12 cellular contexts compared by ENCODE assay signal in genomic region chr6:153167026-153167891, GRCh38. TPM values are rescaled to one million over a fixed set of nuclear protein-coding genes. Genes with fewer than 3 reads are reported as not detected.
DNase-seq lines count a peak whose midpoint lies in the region; ATAC-seq, FAIRE-seq and TF ChIP-seq lines count a peak whose summit lies in the region.
"Had no signal": no experiment of that assay in that cellular context is flagged by ENCODE, and none has a peak within 500 bp of the region (broad histone marks: within the 10 kb centered on the region; RNA-seq: fewer than 3 reads in every experiment).

No MANE protein-coding gene starts in this region.

- H3K27ac ChIP-seq in HepG2 (ENCODE audit: extremely low read length, insufficient read depth, low read length) (no peak overlapping the region), psoas muscle (no peak overlapping the region)
- H3K27ac ChIP-seq: KMS-11 had no signal

- H3K79me2 ChIP-seq in HepG2 (ENCODE audit: insufficient read depth, low read length) = no peaks in the 10 kb centered on the region

- H3K4me3 ChIP-seq in cardiac fibroblast (replicated peaks in 1 of 2; ENCODE audit: low read depth in 2 of 2, low read length in 2 of 2) (peak overlapping the region in 1 of 2 donors; percentile 4), HepG2 (replicated peaks in 1 of 3; ENCODE audit: insufficient read depth in 1 of 3, low read depth in 2 of 3, low read length in 3 of 3) (no peak overlapping the region), psoas muscle (no peak overlapping the region)

- H3K27me3 ChIP-seq in HepG2 (ENCODE audit: control insufficient read depth in 1 of 2, insufficient read depth in 2 of 2, low read length in 2 of 2) (no peaks in the 10 kb centered on the region), psoas muscle (ENCODE audit: insufficient read depth in 3 of 3, low read length in 2 of 3) (no peaks in the 10 kb centered on the region)

- intact Hi-C loops in HepG2 (cut with micrococcal nuclease; ENCODE audit: unreplicated experiment) (no loop called here), psoas muscle (cut with DNase I) (no loop called here)

- H3K36me3 ChIP-seq in HepG2 (replicated peaks in 1 of 2; ENCODE audit: control insufficient read depth in 1 of 2, insufficient read depth in 2 of 2, low read length in 2 of 2) (no peaks in the 10 kb centered on the region), psoas muscle (ENCODE audit: insufficient read depth in 1 of 2, low read depth in 1 of 2) (no peaks in the 10 kb centered on the region)

- no peak for TF ChIP-seq POLR2A in HepG2 (IDR thresholded peaks at IDR 0.05; ENCODE audit: insufficient read depth in 1 of 2, low read depth in 2 of 2, low read length in 2 of 2)

- in situ Hi-C loops in HepG2 (cut with HindIII; ENCODE audit: extremely low pct_ligation_motif_present, low pct_unique_long_range_greater_than_20kb) = no loop called here

- H2AFZ ChIP-seq in HepG2 (ENCODE audit: low read length) = no peak overlapping the region

- no TSS peak for BruUV-seq in HepG2 (replicated peaks; lab: Mats Ljungman, UMichigan)

- no peak overlapping the region for H3K4me2 ChIP-seq in HepG2 (ENCODE audit: low read depth, low read length)
- H3K4me2 ChIP-seq: KMS-11 had no signal

- peak; percentile 54; the same call in 1 of the 3 replicates for ATAC-seq in HepG2
- ATAC-seq in HG03108 (IDR thresholded peaks at IDR 0.05; ENCODE audit: unreplicated experiment) = no peak
- no peak for ATAC-seq in psoas muscle
- ATAC-seq: activated naive CD8-positive, alpha-beta T cell treated with anti-CD3 and anti-CD28 coated beads, Interleukin-2, amount 50 U/mL, for 24 hours had no signal

- TF ChIP-seq RAD21 in HepG2 (CRISPR knock-in tag; IDR thresholded peaks at IDR 0.05) = no peak

- H3K9me3 ChIP-seq in HepG2 (ENCODE audit: low read length) (no peaks in the 10 kb centered on the region), psoas muscle (no peaks in the 10 kb centered on the region)

- WGBS in HepG2 (ENCODE audit: low lambda C conversion rate) = 12% methylated on average over 9 of the region's 9 CpGs
- 72 to 77% (median 74%) methylated on average over 9 of the region's 9 CpGs for WGBS in psoas muscle, 3 donors

- H3K4me1 ChIP-seq in HepG2 (ENCODE audit: insufficient read depth, low read length) = peaks cover 6% of the 10 kb centered on the region
- H3K4me1 ChIP-seq in psoas muscle = no peaks in the 10 kb centered on the region

- DNase-seq in AG20443 (ENCODE audit: low spot score) (peak; percentile 68), M059J (ENCODE audit: low read depth) (peak; percentile 86), cardiac fibroblast (ENCODE audit: low read depth in 2 of 2) (peak; percentile 76 to 93), HepG2 (ENCODE audit: low spot score) (peak; percentile 22), psoas muscle (no peak)
- DNase-seq in central memory CD4-positive, alpha-beta T cell = no peak
- no peak for DNase-seq in activated CD4-positive, CD25-positive, alpha-beta regulatory T cell treated with anti-CD3 and anti-CD28 coated beads, Interleukin-2, amount 50 U/mL, for 72 hours
- DNase-seq: activated CD4-positive, alpha-beta T cell treated with anti-CD3 and anti-CD28 coated beads for 4 hours; activated naive CD8-positive, alpha-beta T cell treated with anti-CD3 and anti-CD28 coated beads, Interleukin-2, amount 50 U/mL, for 24 hours; hippocampal formation had no signal

- no peaks in the 10 kb centered on the region for H4K20me1 ChIP-seq in HepG2 (ENCODE audit: insufficient read depth, low read length)

- FAIRE-seq in HepG2 (lab: Jason Lieb, UNC) = no peak

- CTCF ChIA-PET in HepG2 (lab: Yijun Ruan, JAX; ENCODE audit: low intra/inter-chr PET ratio, low total read pairs) = no interaction called here

- POLR2A ChIA-PET in HepG2 (lab: Yijun Ruan, JAX) = no interaction called here

- H3K9ac ChIP-seq in HepG2 (ENCODE audit: insufficient read depth, low read depth, low read length) = no peak overlapping the region
- H3K9ac ChIP-seq: KMS-11 had no signal

- no peak for TF ChIP-seq CTCF in cardiac fibroblast (IDR thresholded peaks at IDR 0.05; ENCODE audit: low read depth, low read length)
- no peak for TF ChIP-seq CTCF in HepG2 (CRISPR knock-in tag; IDR thresholded peaks at IDR 0.05)
- TF ChIP-seq CTCF in psoas muscle (IDR thresholded peaks at IDR 0.05) = no peak

- no peak for TF ChIP-seq EP300 in HepG2 (IDR thresholded peaks at IDR 0.05; ENCODE audit: low read depth in 2 of 2, low read length in 2 of 2)
- TF ChIP-seq EP300 in HepG2 (CRISPR knock-in tag; IDR thresholded peaks at IDR 0.05; ENCODE audit: borderline replicate concordance) = no peak

TF ChIP-seq in HepG2, 621 proteins besides CTCF, POLR2A, EP300 and RAD21 (continues in another document):
- peak; percentile 45 for TF ChIP-seq MAFF (IDR thresholded peaks at IDR 0.05; ENCODE audit: low read depth, low read length)
- TF ChIP-seq MAFK (conservative IDR thresholded peaks at IDR 0.05 in 1 of 2, IDR thresholded peaks at IDR 0.05 in 1 of 2; ENCODE audit: low read length in 2 of 2) = peak; percentile 52 to 67
- no peak for TF ChIP-seq ZNF362 (CRISPR knock-in tag; IDR thresholded peaks at IDR 0.05; ENCODE audit: borderline replicate concordance)
- no peak for TF ChIP-seq ZNF17 (CRISPR knock-in tag; IDR thresholded peaks at IDR 0.05)
- no peak for TF ChIP-seq POLR2G (IDR thresholded peaks at IDR 0.05; ENCODE audit: low read depth, low read length)
- no peak for TF ChIP-seq ATF7 (IDR thresholded peaks at IDR 0.05)
- TF ChIP-seq ATF7 (CRISPR knock-in tag; IDR thresholded peaks at IDR 0.05) = no peak
- TF ChIP-seq FOSL2 (CRISPR knock-in tag; IDR thresholded peaks at IDR 0.05) = peak; percentile 65
- TF ChIP-seq ZMYM2 (CRISPR knock-in tag; IDR thresholded peaks at IDR 0.05) = no peak
- peak; percentile 43; the same call in 1 of the 2 replicates for TF ChIP-seq NFE2L2 (IDR thresholded peaks at IDR 0.05; ENCODE audit: low read length)

RNA-seq across cellular contexts. Expression of gene RGS17, which starts 36.2 kb away (rescaled TPM):
- total RNA-seq in M059J (2014; rRNA removed; shearing (Covaris generic)) = 1.2 and 1.3 TPM in 2 replicates
- total RNA-seq in HepG2 (2016; rRNA removed; fragmentation: Illumina TruSeq; extraction: Trizol) = not detected in 2 replicates
- total RNA-seq in HepG2 (2016; cell fraction: cytosol; rRNA removed; fragmentation: Illumina TruSeq; extraction: Trizol; ENCODE audit: low read depth) = not detected in 2 replicates
- total RNA-seq in HepG2 (2016; cell fraction: insoluble cytoplasmic fraction; rRNA removed; fragmentation: Illumina TruSeq; extraction: Trizol) = not detected in 2 replicates
- not detected in 2 replicates for total RNA-seq in HepG2 (2016; cell fraction: membrane; rRNA removed; fragmentation: Illumina TruSeq; extraction: Trizol)
- not detected in 2 replicates for total RNA-seq in HepG2 (2016; cell fraction: nucleus; rRNA removed; fragmentation: Illumina TruSeq; extraction: Trizol)
- polyA plus RNA-seq in HepG2 (2011; rRNA removed) = 0.04 TPM in 1 of 2 replicates, not detected in the other
- polyA plus RNA-seq in HepG2 (2011; cell fraction: cytosol; rRNA removed) = not detected in 2 replicates
- polyA plus RNA-seq in HepG2 (2011; cell fraction: nucleus; rRNA removed) = not detected in 2 replicates
- polyA plus RNA-seq in HepG2 (2012) = 0.20 and 0.32 TPM in 2 replicates
- not detected in 2 replicates for polyA plus RNA-seq in HepG2 (2016; cell fraction: cytosol; fragmentation: Illumina TruSeq; extraction: Trizol; ENCODE audit: low read depth)
- polyA plus RNA-seq in HepG2 (2016; cell fraction: insoluble cytoplasmic fraction; fragmentation: Illumina TruSeq; extraction: Trizol; ENCODE audit: low read depth) = not detected in 2 replicates
- not detected in 2 replicates for polyA plus RNA-seq in HepG2 (2016; cell fraction: membrane; fragmentation: Illumina TruSeq; extraction: Trizol; ENCODE audit: low read depth)
- polyA plus RNA-seq in HepG2 (2016; cell fraction: nucleus; fragmentation: Illumina TruSeq; extraction: Trizol; ENCODE audit: insufficient read depth, low read depth) = not detected in 2 replicates
- polyA minus RNA-seq in HepG2 (2011; rRNA and poly(A)+ RNA removed; ENCODE audit: low replicate concordance) = not detected in 2 replicates
- polyA minus RNA-seq in HepG2 (2011; cell fraction: cytosol; rRNA and poly(A)+ RNA removed) = not detected in 2 replicates
- under 0.01 TPM in 1 of 2 replicates, not detected in the other for polyA minus RNA-seq in HepG2 (2011; cell fraction: nucleus; rRNA and poly(A)+ RNA removed)
- under 1 TPM in 2 of 4 donors, not detected in 2; 0.05 to 0.26 TPM for total RNA-seq in psoas muscle
- polyA plus RNA-seq in psoas muscle = under 1 TPM in 2 of 3 donors, not detected in 1; 0.01 to 0.27 TPM

Comparison
In these comparisons a context has a peak if more than half of its experiments do, and no peak if none do; other contexts are left out.
1. DNase-seq: peak in AG20443 (single experiment), M059J (single experiment), cardiac fibroblast (2 of 2) and HepG2 (single experiment); none in central memory CD4-positive, alpha-beta T cell (single experiment), activated CD4-positive, CD25-positive, alpha-beta regulatory T cell treated with anti-CD3 and anti-CD28 coated beads, Interleukin-2, amount 50 U/mL, for 72 hours (single experiment) and psoas muscle (0 of 2).